14 cellular contexts compared by ENCODE assay signal in genomic region chr22:31377609-31378008, GRCh38.
"Had no signal": no experiment of that assay in that cellular context is flagged by ENCODE, and none has a peak within 500 bp of the region (broad histone marks: within the 10 kb centered on the region; RNA-seq: fewer than 3 reads in every experiment).

No MANE protein-coding gene starts in this region.

- H3K27me3 ChIP-seq: upper lobe of left lung had no signal

- H3K4me3 Mint-ChIP-seq: activated naive CD4-positive, alpha-beta T cell treated with anti-CD3 and anti-CD28 coated beads for 36 hours; memory B cell; T-helper 1 cell treated with Interleukin-12 subunit alpha and Interleukin-12 subunit beta and Interleukin-4 antibody, amounts not matched to agents 30 μg/mL and 1 μg/mL, for 36 hours had no signal

- H3K27ac Mint-ChIP-seq: activated naive CD4-positive, alpha-beta T cell treated with anti-CD3 and anti-CD28 coated beads for 36 hours; memory B cell; progenitor cell of endocrine pancreas; T-helper 1 cell treated with Interleukin-12 subunit alpha and Interleukin-12 subunit beta and Interleukin-4 antibody, amounts not matched to agents 30 μg/mL and 1 μg/mL, for 36 hours had no signal

- H3K27me3 Mint-ChIP-seq: memory B cell, progenitor cell of endocrine pancreas had no signal

- H3K36me3 ChIP-seq: thoracic aorta, upper lobe of left lung had no signal

- H3K4me3 ChIP-seq: thoracic aorta, upper lobe of left lung had no signal

- H3K4me1 Mint-ChIP-seq: memory B cell had no signal

- H3K36me3 Mint-ChIP-seq: memory B cell had no signal

- H3K9me3 ChIP-seq: thoracic aorta, upper lobe of left lung had no signal

- H3K9me3 Mint-ChIP-seq: activated naive CD4-positive, alpha-beta T cell treated with anti-CD3 and anti-CD28 coated beads for 36 hours; memory B cell; T-helper 1 cell treated with Interleukin-12 subunit alpha and Interleukin-12 subunit beta and Interleukin-4 antibody, amounts not matched to agents 30 μg/mL and 1 μg/mL, for 36 hours had no signal

- H3K27ac ChIP-seq: thoracic aorta, upper lobe of left lung had no signal

- DNase-seq: activated CD4-positive, alpha-beta T cell treated with anti-CD3 and anti-CD28 coated beads for 4 hours; activated CD4-positive, alpha-beta T cell treated with anti-CD3 and anti-CD28 coated beads, Interleukin-2, amount 50 U/mL, for 48 hours; activated CD4-positive, CD25-positive, alpha-beta regulatory T cell; activated effector memory CD4-positive, alpha-beta T cell treated with Interleukin-2 at 50 U/mL for 16 hours; activated naive CD4-positive, alpha-beta T cell treated with anti-CD3 and anti-CD28 coated beads for 36 hours; activated T-cell treated with anti-CD3 and anti-CD28 coated beads, Interleukin-2, amount 50 U/mL, for 48 hours; retina; stimulated activated CD4-positive, alpha-beta T cell treated with anti-CD3 and anti-CD28 coated beads, Interleukin-4, amount 100 ng/mL, for 24 hours; stimulated activated naive CD4-positive, alpha-beta T cell treated with Interleukin-2 at 50 U/mL for 16 hours; upper lobe of left lung had no signal
